ENCODE assay signal across 31 cellular contexts in genomic region chr2:157538073-157538472, GRCh38.
"Had no signal": no experiment of that assay in that cellular context is flagged by ENCODE, and none has a peak within 500 bp of the region (broad histone marks: within the 10 kb centered on the region; RNA-seq: fewer than 3 reads in every experiment).

No MANE protein-coding gene starts in this region.

- H3K27me3 ChIP-seq: adrenal gland, body of pancreas, brain microvascular endothelial cell, breast epithelium had no signal

- H3K4me3 ChIP-seq: adrenal gland, body of pancreas, breast epithelium had no signal

- H3K4me1 ChIP-seq: adrenal gland, body of pancreas, breast epithelium had no signal

- H3K36me3 ChIP-seq: adrenal gland, brain microvascular endothelial cell, breast epithelium had no signal

- DNase-seq: activated B cell treated with CpG ODN at 0.5 μM for 24 hours; activated CD4-positive, alpha-beta memory T cell treated with anti-CD3 and anti-CD28 coated beads for 36 hours; activated CD4-positive, alpha-beta T cell treated with anti-CD3 and anti-CD28 coated beads for 4 hours; activated CD4-positive, alpha-beta T cell treated with anti-CD3 and anti-CD28 coated beads, Interleukin-2, amount 10 ng/mL, durations not matched to agents 24 days and 14 days; activated CD4-positive, alpha-beta T cell treated with anti-CD3 and anti-CD28 coated beads, Interleukin-2, amount 50 U/mL, for 1 hour; activated CD4-positive, alpha-beta T cell treated with anti-CD3 and anti-CD28 coated beads, Interleukin-2, amount 50 U/mL, for 4 hours; activated CD4-positive, CD25-positive, alpha-beta regulatory T cell treated with anti-CD3 and anti-CD28 coated beads, Interleukin-2, amount 50 U/mL, for 72 hours; activated CD8-positive, alpha-beta memory T cell treated with anti-CD3 and anti-CD28 coated beads, Interleukin-2, amount 50 U/mL, for 4 hours; activated CD8-positive, alpha-beta T cell treated with anti-CD3 and anti-CD28 coated beads for 36 hours; activated effector memory CD4-positive, alpha-beta T cell treated with anti-CD3 and anti-CD28 coated beads, Interleukin-2, amount 50 U/mL, for 16 hours; activated gamma-delta T cell treated with Interleukin-2 at 50 U/mL for 16 hours; activated naive CD4-positive, alpha-beta T cell; activated naive CD4-positive, alpha-beta T cell treated with anti-CD3 and anti-CD28 coated beads for 36 hours; activated naive CD4-positive, alpha-beta T cell treated with anti-CD3 and anti-CD28 coated beads, Interleukin-2, amount 50 U/mL, for 16 hours; activated naive CD8-positive, alpha-beta T cell treated with anti-CD3 and anti-CD28 coated beads for 36 hours; activated T-cell treated with anti-CD3 and anti-CD28 coated beads for 4 hours; activated T-cell treated with anti-CD3 and anti-CD28 coated beads, Interleukin-2, amount 50 U/mL, for 1 hour; activated T-cell treated with anti-CD3 and anti-CD28 coated beads, Interleukin-2, amount 50 U/mL, for 4 hours; activated T-cell treated with anti-CD3 and anti-CD28 coated beads, Interleukin-2, amount 50 U/mL, for 72 hours; adrenal gland; amniotic stem cell; aorta; body of pancreas; brain microvascular endothelial cell; central memory CD4-positive, alpha-beta T cell; T-helper 2 cell; T-helper 9 cell had no signal

- H3K27ac ChIP-seq: adrenal gland, body of pancreas, brain microvascular endothelial cell, breast epithelium, VCaP had no signal

- H3K9me3 ChIP-seq: adrenal gland, body of pancreas, breast epithelium had no signal

- ATAC-seq: activated CD8-positive, alpha-beta T cell treated with anti-CD3 and anti-CD28 coated beads for 36 hours; activated naive CD4-positive, alpha-beta T cell treated with anti-CD3 and anti-CD28 coated beads, Interleukin-2, amount 50 U/mL, for 72 hours; activated T-cell treated with anti-CD3 and anti-CD28 coated beads, Interleukin-2, amount 50 U/mL, for 4 hours; activated T-cell treated with anti-CD3 and anti-CD28 coated beads, Interleukin-2, amount 50 U/mL, for 72 hours; activated T-helper 17 cell treated with anti-CD3 and anti-CD28 coated beads, Interleukin-2, amount 50 U/mL, for 72 hours; body of pancreas had no signal
